ENCODE assay signal across 19 cellular contexts in the genomic region with DNA sequence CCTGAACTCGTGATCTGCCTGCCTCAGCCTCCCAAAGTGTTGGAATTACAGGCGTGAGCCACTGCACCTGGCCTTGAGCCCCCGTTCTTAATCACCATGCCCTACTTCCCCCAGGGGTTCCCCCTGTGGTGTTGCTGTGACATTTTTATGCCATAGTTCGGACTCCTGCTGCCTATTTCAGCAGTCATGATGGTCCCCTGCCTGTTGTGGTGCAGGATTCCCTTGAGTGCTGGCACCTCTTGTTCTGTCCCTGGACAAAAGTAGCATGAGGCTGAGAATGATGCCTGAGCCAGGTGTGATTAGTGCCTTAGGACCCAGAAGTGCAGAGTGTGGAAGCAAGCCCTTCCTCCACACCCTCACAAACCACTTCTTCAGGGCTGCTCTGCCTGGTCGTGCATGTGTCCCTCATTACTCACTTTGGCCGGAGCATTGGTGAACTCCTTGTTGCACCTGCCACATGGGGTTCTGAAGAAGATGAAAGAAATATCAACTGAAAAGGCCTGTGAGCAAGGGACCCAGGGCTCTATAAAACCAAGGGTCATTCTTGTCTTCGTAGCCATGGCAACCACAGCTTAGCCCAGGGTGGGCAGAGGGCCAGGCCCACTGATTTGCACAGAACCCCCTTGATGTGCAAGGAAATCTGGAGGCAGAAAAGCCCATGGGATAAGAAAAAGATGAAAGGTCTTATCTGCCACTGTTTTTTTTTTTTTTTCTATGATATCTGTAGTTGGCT.
DNase-seq lines count a peak whose midpoint lies in the region; ATAC-seq, FAIRE-seq and TF ChIP-seq lines count a peak whose summit lies in the region.
"Had no signal": no experiment of that assay in that cellular context is flagged by ENCODE, and none has a peak within 500 bp of the region (broad histone marks: within the 10 kb centered on the region; RNA-seq: fewer than 3 reads in every experiment).

No MANE protein-coding gene starts in this region.

- H3K4me3 ChIP-seq in bronchial epithelial cell (ENCODE audit: low read depth, low read length), result no peak overlapping the region
- H3K4me3 ChIP-seq in esophagus muscularis mucosa, result no peak overlapping the region
- no peak overlapping the region for H3K4me3 ChIP-seq in thyroid gland (replicated peaks in 1 of 3)
- no peak overlapping the region for H3K4me3 ChIP-seq in SJCRH30
- H3K4me3 ChIP-seq: A549 had no signal

- TF ChIP-seq EP300 in esophagus muscularis mucosa (IDR thresholded peaks at IDR 0.05), result no peak

- intact Hi-C loops in esophagus muscularis mucosa (cut with DNase I) (no loop called here), thyroid gland (cut with DNase I) (no loop called here), left cardiac atrium (cut with DNase I) (no loop called here)

- no peak for ATAC-seq in left cardiac atrium
- ATAC-seq: A549, HepG2 had no signal

- H3K9me3 ChIP-seq in esophagus muscularis mucosa, result no peaks in the 10 kb centered on the region
- no peaks in the 10 kb centered on the region for H3K9me3 ChIP-seq in thyroid gland
- no peaks in the 10 kb centered on the region for H3K9me3 ChIP-seq in SJCRH30 (replicated peaks)
- H3K9me3 ChIP-seq: A549, BE2C had no signal

- DNase-seq in NCI-H69 (lab: John Stamatoyannopoulos, UW) (peak; percentile 43), bronchial epithelial cell (ENCODE audit: low read depth) (no peak), esophagus muscularis mucosa (ENCODE audit: extremely low spot score) (peak; percentile 88), thyroid gland (peak in 1 of 2 donors; percentile 55), SJCRH30 (no peak), left cardiac atrium (no peak), GM03348 (ENCODE audit: low spot score) (no peak)
- DNase-seq: BE2C; CD4-positive, alpha-beta memory T cell; DMS79 treated with DMSO at 0.1 percent for 48 hours; EL; HCEC 1CT had no signal

- TF ChIP-seq CTCF in bronchial epithelial cell (IDR thresholded peaks at IDR 0.05; ENCODE audit: insufficient read depth, low read length, severe bottlenecking) (no peak), esophagus muscularis mucosa (IDR thresholded peaks at IDR 0.05) (no peak), thyroid gland (IDR thresholded peaks at IDR 0.05) (no peak)

- H3K36me3 ChIP-seq in bronchial epithelial cell (ENCODE audit: control insufficient read depth, insufficient read depth, low read length), result no peaks in the 10 kb centered on the region
- H3K36me3 ChIP-seq in esophagus muscularis mucosa, result no peaks in the 10 kb centered on the region
- no peaks in the 10 kb centered on the region for H3K36me3 ChIP-seq in thyroid gland
- no peaks in the 10 kb centered on the region for H3K36me3 ChIP-seq in SJCRH30
- H3K36me3 ChIP-seq: BE2C had no signal

- H3K27me3 ChIP-seq in bronchial epithelial cell (ENCODE audit: control insufficient read depth, insufficient read depth, low read length), result no peaks in the 10 kb centered on the region
- H3K27me3 ChIP-seq in esophagus muscularis mucosa, result no peaks in the 10 kb centered on the region
- H3K27me3 ChIP-seq in thyroid gland, result no peaks in the 10 kb centered on the region
- H3K27me3 ChIP-seq in SJCRH30, result peaks cover 8% of the 10 kb centered on the region
- H3K27me3 ChIP-seq: BE2C had no signal

- peak; percentile 23 for FAIRE-seq in bronchial epithelial cell (lab: Jason Lieb, UNC)
- FAIRE-seq: A549, G401.6, GM12892, H1, HepG2, HTR-8/SVneo had no signal

- 78% methylated on average over 7 of the region's 7 CpGs for WGBS in esophagus muscularis mucosa
- WGBS in thyroid gland, 2 donors, result 69 to 90% methylated on average over 7 of the region's 7 CpGs

- no peak overlapping the region for H3K27ac ChIP-seq in esophagus muscularis mucosa (replicated peaks in 1 of 4)
- peak overlapping the region; percentile 24 to 83 (median 54) for H3K27ac ChIP-seq in thyroid gland
- no peak overlapping the region for H3K27ac ChIP-seq in SJCRH30
- H3K27ac ChIP-seq: A549, C4-2B had no signal

- H3K4me1 ChIP-seq in esophagus muscularis mucosa (peaks cover 0 to 5% (median 0%) of the 10 kb centered on the region in 4 donors), thyroid gland (peaks cover 16 to 19% of the 10 kb centered on the region in 2 donors), SJCRH30 (no peaks in the 10 kb centered on the region)
- H3K4me1 ChIP-seq: A549, BE2C had no signal

- TF ChIP-seq POLR2A in esophagus muscularis mucosa (IDR thresholded peaks at IDR 0.05; ENCODE audit: low read depth), result no peak
- no peak for TF ChIP-seq POLR2A in thyroid gland (IDR thresholded peaks at IDR 0.05)

Comparison
In these comparisons a context has a peak if more than half of its experiments do, and no peak if none do; other contexts are left out.
1. DNase-seq: peak in NCI-H69 (single experiment) and esophagus muscularis mucosa (single experiment); none in bronchial epithelial cell (single experiment), SJCRH30 (0 of 2), left cardiac atrium (single experiment) and GM03348 (single experiment).
2. H3K27ac ChIP-seq: peak in thyroid gland (3 of 3); none in esophagus muscularis mucosa (0 of 4) and SJCRH30 (single experiment).